ENCODE assay signal across 1 cellular context in genomic region chr3:143040264-143040879, GRCh38.
TF ChIP-seq lines count a peak whose summit lies in the region.

No MANE protein-coding gene starts in this region.

TF ChIP-seq in GM23338, 12 proteins besides CTCF, POLR2A, EP300 and RAD21 (continued from another document):
- TF ChIP-seq ZNF462 (CRISPR knock-in tag; IDR thresholded peaks at IDR 0.05): no peak
- TF ChIP-seq POLR2AphosphoS5 (IDR thresholded peaks at IDR 0.05; ENCODE audit: low read depth): no peak
- TF ChIP-seq ETS1 (IDR thresholded peaks at IDR 0.05): no peak
- TF ChIP-seq STAT1 (IDR thresholded peaks at IDR 0.05; ENCODE audit: unreplicated experiment): no peak
